ENCODE assay signal across 18 cellular contexts in genomic region chr2:168060956-168061750, GRCh38.
DNase-seq lines count a peak whose midpoint lies in the region; ATAC-seq and TF ChIP-seq lines count a peak whose summit lies in the region.
"Had no signal": no experiment of that assay in that cellular context is flagged by ENCODE, and none has a peak within 500 bp of the region (broad histone marks: within the 10 kb centered on the region; RNA-seq: fewer than 3 reads in every experiment).

No MANE protein-coding gene starts in this region.

- no peak for ATAC-seq in HG02623 (IDR thresholded peaks at IDR 0.05; ENCODE audit: unreplicated experiment)
- ATAC-seq: gastrocnemius medialis; right cardiac atrium; stimulated activated naive CD8-positive, alpha-beta T cell treated with anti-CD3 and anti-CD28 coated beads, Interleukin-15, Interleukin-2, amounts not matched to agents 100 U/mL and 50 U/mL, for 24 hours had no signal

- H4K20me1 ChIP-seq in PC-9 (ENCODE audit: insufficient read depth) (no peaks in the 10 kb centered on the region), osteoblast (ENCODE audit: insufficient read depth, low read length) (no peaks in the 10 kb centered on the region)

- no peaks in the 10 kb centered on the region for H3F3A ChIP-seq in PC-9 (ENCODE audit: insufficient read depth, low read depth)

- no peak for TF ChIP-seq POLR2A in esophagus squamous epithelium (IDR thresholded peaks at IDR 0.05)

- H3K27ac ChIP-seq in PC-9, result peak overlapping the region; percentile 1; the same call in 1 of the 2 replicates
- H3K27ac ChIP-seq in osteoblast (ENCODE audit: low read depth, low read length), result peak overlapping the region; percentile 3
- no peak overlapping the region for H3K27ac ChIP-seq in esophagus squamous epithelium
- H3K27ac ChIP-seq: coronary artery, gastrocnemius medialis, KMS-11 had no signal

- POLR2A ChIA-PET in BJ (lab: Charles Lee) (interaction anchor here (0.6 kb wide), 1 partner anchor 23 kb away, joined by 9 read pairs; no protein-coding TSS in a partner anchor), PC-9 (lab: Charles Lee; ENCODE audit: unreplicated experiment) (interaction anchor here (0.6 kb wide), 1 partner anchor 901 kb away, joined by 3 read pairs; no protein-coding TSS in a partner anchor)

- no peaks in the 10 kb centered on the region for H3K79me2 ChIP-seq in PC-9 (ENCODE audit: low read depth)
- H3K79me2 ChIP-seq in osteoblast (ENCODE audit: insufficient read depth, low read length), result no peaks in the 10 kb centered on the region

- CTCF ChIA-PET in BJ (lab: Yijun Ruan, JAX), result interaction anchor here (0.6 kb wide), 1 partner anchor 57 kb away, joined by 3 read pairs; no protein-coding TSS in a partner anchor
- CTCF ChIA-PET in PC-9 (lab: Charles Lee), result no interaction called here

- no peak overlapping the region for H2AFZ ChIP-seq in PC-9
- H2AFZ ChIP-seq in osteoblast (ENCODE audit: low read length), result no peak overlapping the region

- no TSS peak for BruUV-seq in PC-9 (replicated peaks; lab: Mats Ljungman, UMichigan)

- peak; percentile 15 for DNase-seq in BJ (ENCODE audit: low read depth)
- DNase-seq in PC-9, result no peak
- peak; percentile 74 for DNase-seq in fibroblast of gingiva (ENCODE audit: low read depth)
- DNase-seq in osteoblast (ENCODE audit: insufficient read length, low spot score, missing footprints), result peak; percentile 74
- no peak for DNase-seq in cerebellum (ENCODE audit: low spot score)
- DNase-seq in NOMO-1 treated with dmso at 0.1 percent for 144 hours (lab: John Stamatoyannopoulos, UW; ENCODE audit: unreplicated experiment), result no peak
- no peak for DNase-seq in esophagus squamous epithelium (lab: John Stamatoyannopoulos, UW)
- DNase-seq: activated naive CD4-positive, alpha-beta T cell treated with anti-CD3 and anti-CD28 coated beads, Interleukin-2, amount 50 U/mL, for 16 hours; CD4-positive, alpha-beta memory T cell; gastrocnemius medialis; NCI-H187 treated with DMSO at 0.1 percent for 48 hours; NCI-H748 treated with DMSO at 0.1 percent for 48 hours; right cardiac atrium; SHP77 treated with DMSO at 0.1 percent for 48 hours; stimulated activated naive CD8-positive, alpha-beta T cell treated with anti-CD3 and anti-CD28 coated beads, Interleukin-15, Interleukin-2, amounts not matched to agents 100 U/mL and 50 U/mL, for 24 hours had no signal

- H3K36me3 ChIP-seq in BJ (ENCODE audit: control insufficient read depth, insufficient read depth, low read length) (no peaks in the 10 kb centered on the region; the same call in 1 of the 2 replicates), PC-9 (ENCODE audit: low read depth) (no peaks in the 10 kb centered on the region; the same call in 1 of the 2 replicates), osteoblast (ENCODE audit: insufficient read depth, low read length) (peaks cover 10% of the 10 kb centered on the region), esophagus squamous epithelium (peaks cover 0 to 41% (median 0%) of the 10 kb centered on the region in 3 donors)
- H3K36me3 ChIP-seq: gastrocnemius medialis had no signal

- no peak overlapping the region for H3K4me2 ChIP-seq in PC-9
- H3K4me2 ChIP-seq in osteoblast (ENCODE audit: insufficient read depth, low read length), result no peak overlapping the region
- H3K4me2 ChIP-seq: KMS-11 had no signal

- H3K4me1 ChIP-seq in PC-9 (replicated peaks; ENCODE audit: insufficient read depth), result no peaks in the 10 kb centered on the region
- peaks cover 4% of the 10 kb centered on the region for H3K4me1 ChIP-seq in osteoblast (ENCODE audit: insufficient read depth, low read length)
- peaks cover 0 to 4% (median 0%) of the 10 kb centered on the region in 3 donors for H3K4me1 ChIP-seq in esophagus squamous epithelium
- H3K4me1 ChIP-seq: gastrocnemius medialis had no signal

- TF ChIP-seq CTCF in BJ (IDR thresholded peaks at IDR 0.05; ENCODE audit: insufficient read depth, low read depth, low read length) (no peak), PC-9 (conservative IDR thresholded peaks at IDR 0.05) (no peak), osteoblast (IDR thresholded peaks at IDR 0.05; ENCODE audit: extremely low read depth, low read depth, low read length) (no peak), esophagus squamous epithelium (IDR thresholded peaks at IDR 0.05) (no peak)

- H3K9me3 ChIP-seq in PC-9 (ENCODE audit: insufficient read depth, low read depth) (no peaks in the 10 kb centered on the region), osteoblast (ENCODE audit: low read depth, low read length) (no peaks in the 10 kb centered on the region), esophagus squamous epithelium (no peaks in the 10 kb centered on the region)
- H3K9me3 ChIP-seq: gastrocnemius medialis had no signal

- H3K4me3 ChIP-seq in BJ (ENCODE audit: low read depth, low read length), result no peak overlapping the region
- no peak overlapping the region for H3K4me3 ChIP-seq in PC-9
- no peak overlapping the region for H3K4me3 ChIP-seq in osteoblast (ENCODE audit: insufficient read depth, low read length)
- H3K4me3 ChIP-seq in esophagus squamous epithelium, result no peak overlapping the region
- H3K4me3 ChIP-seq: coronary artery, gastrocnemius medialis had no signal

- intact Hi-C loops in PC-9 (cut with micrococcal nuclease; ENCODE audit: unreplicated experiment), result no loop called here
- intact Hi-C loops in esophagus squamous epithelium (cut with DNase I), result no loop called here

- H3K9me2 ChIP-seq in PC-9 (ENCODE audit: insufficient read depth), result no peaks in the 10 kb centered on the region

- H3K27me3 ChIP-seq in BJ (ENCODE audit: control insufficient read depth, insufficient read depth, low read length) (no peaks in the 10 kb centered on the region), PC-9 (ENCODE audit: insufficient read depth, low read depth) (no peaks in the 10 kb centered on the region), osteoblast (ENCODE audit: insufficient read depth, low read length) (no peaks in the 10 kb centered on the region), esophagus squamous epithelium (no peaks in the 10 kb centered on the region)
- H3K27me3 ChIP-seq: gastrocnemius medialis had no signal

- WGBS in esophagus squamous epithelium, 2 donors, result 81 to 90% methylated on average over 3 of the region's 3 CpGs

Comparison
In these comparisons a context has a peak if more than half of its experiments do, and no peak if none do; other contexts are left out.
1. DNase-seq: peak in BJ (single experiment), fibroblast of gingiva (single experiment) and osteoblast (single experiment); none in PC-9 (0 of 2), cerebellum (single experiment), NOMO-1 treated with dmso at 0.1 percent for 144 hours (single experiment) and esophagus squamous epithelium (single experiment).
2. H3K27ac ChIP-seq: peak in PC-9 (single experiment) and osteoblast (single experiment); none in esophagus squamous epithelium (0 of 4).